ENCODE assay signal across 15 cellular contexts in the genomic region with DNA sequence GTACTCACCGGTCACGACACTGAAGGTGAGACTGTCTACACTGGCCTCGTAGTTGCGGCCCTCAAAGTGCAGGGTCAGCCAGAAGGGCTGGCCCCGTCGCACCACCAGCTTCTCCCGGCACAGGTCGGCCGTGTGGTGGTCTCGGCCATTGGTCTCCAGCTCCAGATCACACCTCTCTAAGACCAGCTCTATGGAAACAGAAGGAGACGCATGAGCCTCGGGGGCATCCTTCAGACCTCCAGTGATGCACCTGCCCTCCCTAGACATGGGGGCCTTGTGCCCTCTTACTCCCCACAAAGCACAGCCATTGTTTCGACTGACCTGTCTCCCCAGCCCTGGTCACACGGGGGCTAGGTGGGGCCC.
"Had no signal": no experiment of that assay in that cellular context is flagged by ENCODE, and none has a peak within 500 bp of the region (broad histone marks: within the 10 kb centered on the region; RNA-seq: fewer than 3 reads in every experiment).

No MANE protein-coding gene starts in this region.

- H3K27ac ChIP-seq: SJSA1, thyroid gland had no signal

- ATAC-seq: activated CD4-positive, alpha-beta T cell treated with anti-CD3 and anti-CD28 coated beads for 36 hours; activated naive CD8-positive, alpha-beta T cell treated with anti-CD3 and anti-CD28 coated beads, Interleukin-2, amount 50 U/mL, for 24 hours; stimulated activated naive CD8-positive, alpha-beta T cell treated with anti-CD3 and anti-CD28 coated beads, Interleukin-15, amount 100 ng/mL, for 72 hours; T-cell had no signal

- H3K9me3 ChIP-seq: ascending aorta, SJSA1, thyroid gland had no signal

- H3K27me3 ChIP-seq: ascending aorta, SJSA1, thyroid gland had no signal

- H3K4me3 ChIP-seq: ascending aorta, SJSA1, thyroid gland had no signal

- DNase-seq: activated CD4-positive, alpha-beta memory T cell treated with anti-CD3 and anti-CD28 coated beads, Interleukin-2, amount 10 ng/mL, durations not matched to agents 7 days and 5 days; activated CD4-positive, alpha-beta T cell treated with anti-CD3 and anti-CD28 coated beads for 36 hours; activated CD8-positive, alpha-beta memory T cell treated with anti-CD3 and anti-CD28 coated beads, Interleukin-2, amount 50 U/mL, for 4 hours; activated naive CD4-positive, alpha-beta T cell; activated naive CD8-positive, alpha-beta T cell treated with anti-CD3 and anti-CD28 coated beads, Interleukin-2, amount 50 U/mL, for 24 hours; effector CD4-positive, alpha-beta T cell; mesenchymal stem cell; nephron progenitor cell; stimulated activated CD4-positive, alpha-beta T cell treated with anti-CD3 and anti-CD28 coated beads, Interleukin-4, amount 100 ng/mL, for 1 hour; stimulated activated naive CD8-positive, alpha-beta T cell treated with anti-CD3 and anti-CD28 coated beads, Interleukin-15, amount 100 ng/mL, for 72 hours; T-cell; T1000; thyroid gland had no signal

- H3K36me3 ChIP-seq: thyroid gland had no signal
